8 cellular contexts compared by ENCODE assay signal in genomic region chr5:146662229-146662628, GRCh38.
DNase-seq lines count a peak whose midpoint lies in the region; ATAC-seq and TF ChIP-seq lines count a peak whose summit lies in the region.

No MANE protein-coding gene starts in this region.

- H3K4me1 Mint-ChIP-seq in CD4-positive, CD25-positive, alpha-beta regulatory T cell, result peaks cover 0 to 8% (median 5%) of the 10 kb centered on the region in 4 donors

- TF ChIP-seq CTCF in HFF-Myc (IDR thresholded peaks at IDR 0.05; ENCODE audit: low read depth, low read length, missing control alignments), result peak; percentile 29
- peak; percentile 32 for TF ChIP-seq CTCF in VCaP (conservative IDR thresholded peaks at IDR 0.05)

- H3K4me1 ChIP-seq in CD4-positive, CD25-positive, alpha-beta regulatory T cell (ENCODE audit: control insufficient read depth, insufficient read depth, low read length, poor library complexity, severe bottlenecking), result no peaks in the 10 kb centered on the region

- peaks cover 0 to 1% (median 0%) of the 10 kb centered on the region in 7 donors for H3K9me3 Mint-ChIP-seq in CD4-positive, CD25-positive, alpha-beta regulatory T cell

- H3K4me3 Mint-ChIP-seq in CD4-positive, CD25-positive, alpha-beta regulatory T cell, result no peak overlapping the region

- no peak for ATAC-seq in CD4-positive, CD25-positive, alpha-beta regulatory T cell (ENCODE audit: low read depth in 2 of 2)
- ATAC-seq in left lobe of liver, result peak; percentile 47
- no peak for ATAC-seq in GM18861 (IDR thresholded peaks at IDR 0.05; ENCODE audit: unreplicated experiment)
- ATAC-seq in GM21390 (IDR thresholded peaks at IDR 0.05; ENCODE audit: unreplicated experiment), result no peak

- no peaks in the 10 kb centered on the region for H3K9me3 ChIP-seq in CD4-positive, CD25-positive, alpha-beta regulatory T cell (ENCODE audit: control insufficient read depth in 2 of 2, low read length in 2 of 2)

- no peak overlapping the region for H3K4me3 ChIP-seq in CD4-positive, CD25-positive, alpha-beta regulatory T cell (ENCODE audit: low read depth, low read length)
- no peak overlapping the region for H3K4me3 ChIP-seq in HFF-Myc (replicated peaks; ENCODE audit: low read depth, low read length)

- DNase-seq in CD4-positive, CD25-positive, alpha-beta regulatory T cell, result peak; percentile 29 to 57 (median 42)
- no peak for DNase-seq in HFF-Myc (ENCODE audit: extremely low read depth, low read depth)
- no peak for DNase-seq in left lobe of liver (ENCODE audit: low spot score)
- DNase-seq in kidney glomerular epithelial cell (lab: John Stamatoyannopoulos, UW), result no peak
- no peak for DNase-seq in dedifferentiated amniotic fluid mesenchymal stem cell (ENCODE audit: extremely low spot score)

- no peaks in the 10 kb centered on the region for H3K36me3 Mint-ChIP-seq in CD4-positive, CD25-positive, alpha-beta regulatory T cell

- no peaks in the 10 kb centered on the region for H3K27me3 ChIP-seq in CD4-positive, CD25-positive, alpha-beta regulatory T cell (ENCODE audit: control insufficient read depth, insufficient read depth, low read length)

- no peak overlapping the region for H3K27ac ChIP-seq in CD4-positive, CD25-positive, alpha-beta regulatory T cell (ENCODE audit: insufficient read depth, low read length, poor library complexity, severe bottlenecking)
- no peak overlapping the region for H3K27ac ChIP-seq in VCaP

- no peaks in the 10 kb centered on the region for H3K27me3 Mint-ChIP-seq in CD4-positive, CD25-positive, alpha-beta regulatory T cell

- no peaks in the 10 kb centered on the region for H3K36me3 ChIP-seq in CD4-positive, CD25-positive, alpha-beta regulatory T cell (ENCODE audit: control insufficient read depth, insufficient read depth, low read length)

- no peak overlapping the region for H3K27ac Mint-ChIP-seq in CD4-positive, CD25-positive, alpha-beta regulatory T cell

Comparison
In these comparisons a context has a peak if more than half of its experiments do, and no peak if none do; other contexts are left out.
1. DNase-seq: peak in CD4-positive, CD25-positive, alpha-beta regulatory T cell (3 of 3); none in HFF-Myc (single experiment), left lobe of liver (single experiment), kidney glomerular epithelial cell (single experiment) and dedifferentiated amniotic fluid mesenchymal stem cell (single experiment).